ENCODE assay signal across 2 cellular contexts in the genomic region with DNA sequence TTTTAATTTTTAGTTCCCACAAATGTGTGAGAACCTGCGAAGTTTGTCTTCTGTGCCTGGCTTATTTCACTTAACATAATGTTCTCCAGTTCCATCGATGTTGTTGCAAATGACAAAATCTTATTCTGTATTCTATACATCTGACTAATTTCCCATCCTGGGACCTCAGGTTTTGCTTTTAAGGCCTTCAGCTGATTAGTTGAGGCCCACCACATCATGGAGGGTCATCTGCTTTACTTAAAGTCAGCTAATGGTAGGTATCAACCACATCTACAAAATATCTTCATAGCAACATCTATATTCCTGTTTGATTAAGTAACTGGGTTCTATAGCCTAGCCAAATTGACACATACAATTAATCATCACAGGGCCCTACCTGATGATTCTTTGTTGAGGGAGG.
TF ChIP-seq lines count a peak whose summit lies in the region.

No MANE protein-coding gene starts in this region.

TF ChIP-seq in HEK293, 187 proteins besides CTCF, POLR2A, EP300 and RAD21 (continued from another document):
- no peak for TF ChIP-seq ZNF629 (tag by site-specific recombination; IDR thresholded peaks at IDR 0.05)

TF ChIP-seq in neural cell, 6 proteins besides CTCF, POLR2A, EP300 and RAD21 (continued from another document):
- TF ChIP-seq, protein P1, sequence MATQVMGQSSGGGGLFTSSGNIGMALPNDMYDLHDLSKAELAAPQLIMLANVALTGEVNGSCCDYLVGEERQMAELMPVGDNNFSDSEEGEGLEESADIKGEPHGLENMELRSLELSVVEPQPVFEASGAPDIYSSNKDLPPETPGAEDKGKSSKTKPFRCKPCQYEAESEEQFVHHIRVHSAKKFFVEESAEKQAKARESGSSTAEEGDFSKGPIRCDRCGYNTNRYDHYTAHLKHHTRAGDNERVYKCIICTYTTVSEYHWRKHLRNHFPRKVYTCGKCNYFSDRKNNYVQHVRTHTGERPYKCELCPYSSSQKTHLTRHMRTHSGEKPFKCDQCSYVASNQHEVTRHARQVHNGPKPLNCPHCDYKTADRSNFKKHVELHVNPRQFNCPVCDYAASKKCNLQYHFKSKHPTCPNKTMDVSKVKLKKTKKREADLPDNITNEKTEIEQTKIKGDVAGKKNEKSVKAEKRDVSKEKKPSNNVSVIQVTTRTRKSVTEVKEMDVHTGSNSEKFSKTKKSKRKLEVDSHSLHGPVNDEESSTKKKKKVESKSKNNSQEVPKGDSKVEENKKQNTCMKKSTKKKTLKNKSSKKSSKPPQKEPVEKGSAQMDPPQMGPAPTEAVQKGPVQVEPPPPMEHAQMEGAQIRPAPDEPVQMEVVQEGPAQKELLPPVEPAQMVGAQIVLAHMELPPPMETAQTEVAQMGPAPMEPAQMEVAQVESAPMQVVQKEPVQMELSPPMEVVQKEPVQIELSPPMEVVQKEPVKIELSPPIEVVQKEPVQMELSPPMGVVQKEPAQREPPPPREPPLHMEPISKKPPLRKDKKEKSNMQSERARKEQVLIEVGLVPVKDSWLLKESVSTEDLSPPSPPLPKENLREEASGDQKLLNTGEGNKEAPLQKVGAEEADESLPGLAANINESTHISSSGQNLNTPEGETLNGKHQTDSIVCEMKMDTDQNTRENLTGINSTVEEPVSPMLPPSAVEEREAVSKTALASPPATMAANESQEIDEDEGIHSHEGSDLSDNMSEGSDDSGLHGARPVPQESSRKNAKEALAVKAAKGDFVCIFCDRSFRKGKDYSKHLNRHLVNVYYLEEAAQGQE (IDR thresholded peaks at IDR 0.05; ENCODE audit: borderline replicate concordance), result no peak
- no peak for TF ChIP-seq EZH2 (IDR thresholded peaks at IDR 0.05; ENCODE audit: borderline replicate concordance, insufficient read depth, low read length, poor library complexity, severe bottlenecking)
- no peak for TF ChIP-seq TAF1 (IDR thresholded peaks at IDR 0.05; ENCODE audit: low read depth)
- no peak for TF ChIP-seq SMC3 (conservative IDR thresholded peaks at IDR 0.05; ENCODE audit: poor library complexity)
- no peak for TF ChIP-seq POLR2AphosphoS5 (IDR thresholded peaks at IDR 0.05)
